ENCODE assay signal across 8 cellular contexts in the genomic region with DNA sequence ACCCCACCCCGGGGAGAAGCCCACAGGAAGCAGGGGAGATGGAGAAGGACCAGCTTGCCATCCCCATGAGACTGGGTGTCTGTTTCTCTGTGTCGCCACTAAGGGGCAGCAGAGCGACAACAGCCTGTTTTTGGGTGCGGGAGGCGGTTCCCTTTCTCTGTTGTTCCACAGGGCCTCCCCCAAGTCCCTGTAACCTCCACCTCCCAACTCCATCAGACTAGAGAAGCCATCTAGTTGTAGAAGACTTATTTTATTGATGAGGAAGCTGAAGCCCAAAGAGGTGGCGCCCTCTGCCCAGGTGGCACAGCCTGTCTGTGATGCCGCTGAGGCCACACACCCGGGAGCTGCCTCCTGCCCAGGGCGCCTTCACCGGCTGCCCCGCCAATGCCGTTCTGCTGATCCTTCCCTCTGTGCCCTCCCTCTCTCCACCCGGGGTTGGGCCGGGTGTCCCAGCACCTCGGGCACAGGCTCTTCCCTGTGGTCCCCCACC. TPM values are rescaled to one million over a fixed set of nuclear protein-coding genes. Genes with fewer than 3 reads are reported as not detected.
DNase-seq lines count a peak whose midpoint lies in the region; ATAC-seq and TF ChIP-seq lines count a peak whose summit lies in the region.

No MANE protein-coding gene starts in this region.

- no peak overlapping the region for H3K9ac ChIP-seq in fibroblast of lung (ENCODE audit: insufficient read depth, low read length)

- H3K4me3 Mint-ChIP-seq in Caco-2 (ENCODE audit: unreplicated experiment), result no peak overlapping the region
- H3K4me3 Mint-ChIP-seq in activated T-cell treated with anti-CD3 and anti-CD28 coated beads, Interleukin-2, amount 50 U/mL, for 72 hours, result no peak overlapping the region

- no peaks in the 10 kb centered on the region for H4K20me1 ChIP-seq in fibroblast of lung (ENCODE audit: control insufficient read depth, extremely low read depth, insufficient read depth, low read length)

- H3K9me3 ChIP-seq in Caco-2 (no peaks in the 10 kb centered on the region), Panc1 (ENCODE audit: control insufficient read depth, insufficient read depth, low read depth, low read length) (no peaks in the 10 kb centered on the region), fibroblast of lung (ENCODE audit: control insufficient read depth, insufficient read depth, low read depth, low read length) (no peaks in the 10 kb centered on the region)

- TF ChIP-seq CTCF in Caco-2 (IDR thresholded peaks at IDR 0.05; ENCODE audit: insufficient read depth in 1 of 2, low read depth in 1 of 2, low read length in 1 of 2, severe bottlenecking in 1 of 2, unreplicated experiment in 1 of 2) (peak; percentile 71 to 78), Panc1 (IDR thresholded peaks at IDR 0.05) (peak; percentile 93), fibroblast of lung (conservative IDR thresholded peaks at IDR 0.05 in 1 of 2, IDR thresholded peaks at IDR 0.05 in 1 of 2; ENCODE audit: low read depth in 1 of 2, low read length in 2 of 2) (peak; percentile 74 to 81)

- DNase-seq in Caco-2, result peak; percentile 68 to 79
- DNase-seq in Panc1 (ENCODE audit: low read depth, low spot score), result no peak
- DNase-seq in activated T-cell treated with anti-CD3 and anti-CD28 coated beads, Interleukin-2, amount 50 U/mL, for 72 hours, result peak; percentile 65 to 71
- peak; percentile 61 to 72 for DNase-seq in fibroblast of lung (ENCODE audit: low read depth in 2 of 2)
- peak in 46 of 56 donors; percentile 6 to 77 (median 41) for DNase-seq in nucleus accumbens (lab: John Stamatoyannopoulos, UW)

- H3K36me3 ChIP-seq in Caco-2 (ENCODE audit: control insufficient read depth, insufficient read depth, low read length) (no peaks in the 10 kb centered on the region), Panc1 (ENCODE audit: control insufficient read depth, insufficient read depth, low read length) (no peaks in the 10 kb centered on the region), fibroblast of lung (ENCODE audit: control insufficient read depth, insufficient read depth, low read length) (no peaks in the 10 kb centered on the region)

- peaks cover 4% of the 10 kb centered on the region for H3K79me2 ChIP-seq in fibroblast of lung (ENCODE audit: control insufficient read depth, insufficient read depth, low read length)

- no peaks in the 10 kb centered on the region for H3K27me3 Mint-ChIP-seq in Caco-2 (ENCODE audit: insufficient read depth, unreplicated experiment)
- H3K27me3 Mint-ChIP-seq in activated T-cell treated with anti-CD3 and anti-CD28 coated beads, Interleukin-2, amount 50 U/mL, for 72 hours (ENCODE audit: low read depth), result no peaks in the 10 kb centered on the region

- H2AFZ ChIP-seq in fibroblast of lung (ENCODE audit: low read length), result no peak overlapping the region

- no peak overlapping the region for H3K27ac Mint-ChIP-seq in Caco-2 (ENCODE audit: unreplicated experiment)
- no peak overlapping the region for H3K27ac Mint-ChIP-seq in activated T-cell treated with anti-CD3 and anti-CD28 coated beads, Interleukin-2, amount 50 U/mL, for 72 hours

- H3K4me1 ChIP-seq in Caco-2, result peaks cover 51% of the 10 kb centered on the region
- H3K4me1 ChIP-seq in Panc1 (ENCODE audit: control insufficient read depth, insufficient read depth, low read length), result peaks cover 39% of the 10 kb centered on the region
- H3K4me1 ChIP-seq in fibroblast of lung (ENCODE audit: control insufficient read depth, extremely low read depth, insufficient read depth, low read length), result peaks cover 26% of the 10 kb centered on the region

- peaks cover 34% of the 10 kb centered on the region for H3K4me1 Mint-ChIP-seq in Caco-2 (ENCODE audit: low read depth, unreplicated experiment)
- H3K4me1 Mint-ChIP-seq in activated T-cell treated with anti-CD3 and anti-CD28 coated beads, Interleukin-2, amount 50 U/mL, for 72 hours (ENCODE audit: low read depth), result no peaks in the 10 kb centered on the region

- no peaks in the 10 kb centered on the region for H3K36me3 Mint-ChIP-seq in Caco-2 (ENCODE audit: insufficient read depth, unreplicated experiment)
- H3K36me3 Mint-ChIP-seq in activated T-cell treated with anti-CD3 and anti-CD28 coated beads, Interleukin-2, amount 50 U/mL, for 72 hours (ENCODE audit: insufficient read depth in 2 of 2), result no peaks in the 10 kb centered on the region

- ATAC-seq in HG02981 (IDR thresholded peaks at IDR 0.05; ENCODE audit: unreplicated experiment), result peak; percentile 67
- peak; percentile 42 for ATAC-seq in Panc1
- ATAC-seq in activated T-cell treated with anti-CD3 and anti-CD28 coated beads, Interleukin-2, amount 50 U/mL, for 72 hours (replicated peaks in 1 of 2), result peak; percentile 69 to 75
- no peak for ATAC-seq in GM21723 (IDR thresholded peaks at IDR 0.05; ENCODE audit: unreplicated experiment)
- ATAC-seq in HG02678 (IDR thresholded peaks at IDR 0.05; ENCODE audit: unreplicated experiment), result no peak

- CTCF ChIA-PET in Caco-2 (lab: Charles Lee), result interaction anchor here (0.5 to 1.8 kb wide), 12 partner anchors 11 to 77 kb away, joined by 3 to 31 read pairs (median 4); partner anchors contain the start of genes DISP2, IVD, KNSTRN and PLCB2
- CTCF ChIA-PET in Panc1 (lab: Charles Lee), result interaction anchor here (0.5 to 1.8 kb wide), 11 partner anchors 10 to 513 kb away, joined by 3 to 19 read pairs (median 4); partner anchors contain the start of gene IVD

- H3K27ac ChIP-seq in Panc1 (ENCODE audit: low read length) (no peak overlapping the region), fibroblast of lung (ENCODE audit: insufficient read depth, low read length) (peak overlapping the region; percentile 65)

- H3K27me3 ChIP-seq in Caco-2 (replicated peaks; ENCODE audit: control insufficient read depth, insufficient read depth, low read length) (no peaks in the 10 kb centered on the region), Panc1 (ENCODE audit: control insufficient read depth, insufficient read depth, low read length) (no peaks in the 10 kb centered on the region), fibroblast of lung (ENCODE audit: control insufficient read depth, insufficient read depth, low read length) (no peaks in the 10 kb centered on the region)

- H3K4me2 ChIP-seq in fibroblast of lung (ENCODE audit: extremely low read depth, insufficient read depth, low read length), result no peak overlapping the region

- H3K9me3 Mint-ChIP-seq in Caco-2 (ENCODE audit: unreplicated experiment), result no peaks in the 10 kb centered on the region
- H3K9me3 Mint-ChIP-seq in activated T-cell treated with anti-CD3 and anti-CD28 coated beads, Interleukin-2, amount 50 U/mL, for 72 hours, result no peaks in the 10 kb centered on the region

- in situ Hi-C loops in Panc1 (cut with HindIII; ENCODE audit: low pct_unique_long_range_greater_than_20kb, low sequenced_read_pairs), result no loop called here

- BruUV-seq in Caco-2 (replicated peaks; lab: Mats Ljungman, UMichigan) (no TSS peak), Panc1 (replicated peaks; lab: Mats Ljungman, UMichigan) (no TSS peak)

- H3K4me3 ChIP-seq in Caco-2 (ENCODE audit: low read depth, low read length) (no peak overlapping the region), Panc1 (ENCODE audit: low read depth in 2 of 2, low read length in 2 of 2) (no peak overlapping the region), fibroblast of lung (replicated peaks in 1 of 4; ENCODE audit: control extremely low read depth in 1 of 4, insufficient read depth in 1 of 4, low read depth in 3 of 4, low read length in 4 of 4) (no peak overlapping the region)

- intact Hi-C loops in Caco-2 (cut with micrococcal nuclease; ENCODE audit: unreplicated experiment), result loop anchor here (1.0 to 10.0 kb wide), 3 partner anchors 60 to 160 kb away; partner anchors contain the start of gene IVD
- intact Hi-C loops in Panc1 (cut with micrococcal nuclease; ENCODE audit: unreplicated experiment), result loop anchor here (2.0 kb wide), 1 partner anchor 76 kb away; no protein-coding TSS in a partner anchor

- POLR2A ChIA-PET in Caco-2 (lab: Charles Lee) (no interaction called here), Panc1 (lab: Charles Lee) (interaction anchor here (0.9 kb wide), 1 partner anchor 77 kb away, joined by 3 read pairs; no protein-coding TSS in a partner anchor)

RNA-seq across cellular contexts. Expression of gene CCDC9B, which starts 3.9 kb away (rescaled TPM):
- total RNA-seq in Caco-2 (2022) (0.86 and 0.95 TPM in 2 replicates), Panc1 (2021; ENCODE audit: unreplicated experiment) (55.9 TPM), fibroblast of lung (14.4 and 38.0 TPM in 2 replicates)
- 29.9 TPM for polyA plus RNA-seq in Panc1 (2012; ENCODE audit: insufficient read length)
- total RNA-seq in activated T-cell treated with anti-CD3 and anti-CD28 coated beads, Interleukin-2, amount 50 U/mL, for 72 hours, result 1 to 10 TPM; 1.0 to 1.6 TPM
- polyA plus RNA-seq in fibroblast of lung, result 1.7 and 2.0 TPM in 2 replicates
- polyA plus RNA-seq in fibroblast of lung (2012), result 17.5 and 33.4 TPM in 2 replicates
- polyA minus RNA-seq in fibroblast of lung (ENCODE audit: low replicate concordance), result 17.4 and 25.3 TPM in 2 replicates

RNA-seq across cellular contexts. Expression of gene PHGR1, which starts 6.2 kb away (rescaled TPM):
- total RNA-seq in Caco-2 (2022) (67.9 and 103 TPM in 2 replicates), Panc1 (2021; ENCODE audit: unreplicated experiment) (not detected), fibroblast of lung (not detected in 2 replicates)
- not detected for polyA plus RNA-seq in Panc1 (2012; ENCODE audit: insufficient read length)
- not detected for total RNA-seq in activated T-cell treated with anti-CD3 and anti-CD28 coated beads, Interleukin-2, amount 50 U/mL, for 72 hours
- not detected in 2 replicates for polyA plus RNA-seq in fibroblast of lung
- polyA plus RNA-seq in fibroblast of lung (2012), result not detected in 2 replicates
- not detected in 2 replicates for polyA minus RNA-seq in fibroblast of lung (ENCODE audit: low replicate concordance)

RNA-seq across cellular contexts. Expression of gene DISP2, which starts 13.3 kb away (rescaled TPM):
- total RNA-seq in Caco-2 (2022), result 4.6 and 6.3 TPM in 2 replicates
- 10.0 TPM for total RNA-seq in Panc1 (2021; ENCODE audit: unreplicated experiment)
- 3.9 TPM for polyA plus RNA-seq in Panc1 (2012; ENCODE audit: insufficient read length)
- total RNA-seq in activated T-cell treated with anti-CD3 and anti-CD28 coated beads, Interleukin-2, amount 50 U/mL, for 72 hours, result under 1 TPM; 0.19 to 0.34 TPM
- total RNA-seq in fibroblast of lung, result under 0.01 and 0.26 TPM in 2 replicates
- polyA plus RNA-seq in fibroblast of lung, result 0.11 and 0.43 TPM in 2 replicates
- 0.62 and 1.1 TPM in 2 replicates for polyA plus RNA-seq in fibroblast of lung (2012)
- polyA minus RNA-seq in fibroblast of lung (ENCODE audit: low replicate concordance), result 0.12 and 0.26 TPM in 2 replicates

RNA-seq across cellular contexts. Expression of gene INAFM2, which starts 21.2 kb away (rescaled TPM):
- total RNA-seq in Caco-2 (2022), result 13.4 and 15.4 TPM in 2 replicates
- total RNA-seq in Panc1 (2021; ENCODE audit: unreplicated experiment), result 10.4 TPM
- polyA plus RNA-seq in Panc1 (2012; ENCODE audit: insufficient read length), result 6.7 TPM
- 10 to 100 TPM in 1 of 2 donors, 1 to 10 TPM in 1; 7.1 to 10.2 TPM for total RNA-seq in activated T-cell treated with anti-CD3 and anti-CD28 coated beads, Interleukin-2, amount 50 U/mL, for 72 hours
- 8.9 and 9.2 TPM in 2 replicates for total RNA-seq in fibroblast of lung
- polyA plus RNA-seq in fibroblast of lung, result 8.2 and 11.0 TPM in 2 replicates
- polyA plus RNA-seq in fibroblast of lung (2012), result 12.0 and 13.1 TPM in 2 replicates
- polyA minus RNA-seq in fibroblast of lung (ENCODE audit: low replicate concordance), result 1.0 and 4.3 TPM in 2 replicates

RNA-seq across cellular contexts. Expression of gene PLCB2, which starts 36.9 kb away (rescaled TPM):
- total RNA-seq in Caco-2 (2022), result 4.0 and 4.7 TPM in 2 replicates
- total RNA-seq in Panc1 (2021; ENCODE audit: unreplicated experiment), result 1.7 TPM
- polyA plus RNA-seq in Panc1 (2012; ENCODE audit: insufficient read length), result 0.90 TPM
- 10 to 100 TPM; 90.4 to 91.8 TPM for total RNA-seq in activated T-cell treated with anti-CD3 and anti-CD28 coated beads, Interleukin-2, amount 50 U/mL, for 72 hours
- total RNA-seq in fibroblast of lung, result under 0.01 TPM in 2 replicates
- 0.33 and 0.40 TPM in 2 replicates for polyA plus RNA-seq in fibroblast of lung
- 0.35 and 0.68 TPM in 2 replicates for polyA plus RNA-seq in fibroblast of lung (2012)
- not detected in 2 replicates for polyA minus RNA-seq in fibroblast of lung (ENCODE audit: low replicate concordance)

Comparison
In these comparisons a context has a peak if more than half of its experiments do, and no peak if none do; other contexts are left out.
1. ATAC-seq: peak in HG02981 (single experiment), Panc1 (single experiment) and activated T-cell treated with anti-CD3 and anti-CD28 coated beads, Interleukin-2, amount 50 U/mL, for 72 hours (2 of 2); none in GM21723 (single experiment) and HG02678 (single experiment).
2. RNA of gene PHGR1, which starts 6.2 kb away (total RNA-seq): 67.9 to 103 TPM in Caco-2; not detected in Panc1 (single experiment), not detected in activated T-cell treated with anti-CD3 and anti-CD28 coated beads, Interleukin-2, amount 50 U/mL, for 72 hours and not detected in fibroblast of lung; every median in the first group is over 10 times any median in the second.
3. Peak in every context shown above with its lines, with median percentiles within 50 percentile points of each other: CTCF ChIP-seq.